Comparison of ENCODE assay signal across 1 cellular context in genomic region chr1:116556289-116557006, GRCh38.
TF ChIP-seq lines count a peak whose summit lies in the region.

No MANE protein-coding gene starts in this region.

TF ChIP-seq in GM12878, 131 proteins besides CTCF, POLR2A, EP300 and RAD21 (continued from another document and continues in another):
- TF ChIP-seq CUX1 (IDR thresholded peaks at IDR 0.05; ENCODE audit: insufficient replicate concordance, low read depth, low read length), result peak; percentile 14
- peak; percentile 94 for TF ChIP-seq EED (IDR thresholded peaks at IDR 0.05; ENCODE audit: low read depth)
- no peak for TF ChIP-seq NFYA (IDR thresholded peaks at IDR 0.05; ENCODE audit: borderline replicate concordance, low read depth, low read length)
- TF ChIP-seq RUNX3 (IDR thresholded peaks at IDR 0.05; ENCODE audit: low read length), result peak; percentile 93
- TF ChIP-seq HCFC1 (IDR thresholded peaks at IDR 0.05; ENCODE audit: low read length), result no peak
- no peak for TF ChIP-seq SIX5 (IDR thresholded peaks at IDR 0.05; ENCODE audit: low read depth, low read length, severe bottlenecking)
- peak; percentile 15; the same call in 1 of the 2 replicates for TF ChIP-seq PKNOX1 (IDR thresholded peaks at IDR 0.05)
- TF ChIP-seq NKRF (conservative IDR thresholded peaks at IDR 0.05), result no peak
- TF ChIP-seq TCF7 (IDR thresholded peaks at IDR 0.05; ENCODE audit: borderline replicate concordance), result peak; percentile 62; the same call in 1 of the 2 replicates
- peak in 1 of 2 experiments; percentile 91; a peak in 2 of 4 replicates for TF ChIP-seq ETV6 (conservative IDR thresholded peaks at IDR 0.05 in 1 of 2, IDR thresholded peaks at IDR 0.05 in 1 of 2; ENCODE audit: borderline replicate concordance in 1 of 2, low read depth in 1 of 2)
- no peak for TF ChIP-seq BACH1 (IDR thresholded peaks at IDR 0.05; ENCODE audit: borderline replicate concordance)
- TF ChIP-seq RAD51 (IDR thresholded peaks at IDR 0.05), result no peak
- TF ChIP-seq NRF1 (conservative IDR thresholded peaks at IDR 0.05; ENCODE audit: low read depth, low read length), result 0 out of 2 replicates have a peak, but pooled peaks have one; percentile 28
- TF ChIP-seq E4F1 (IDR thresholded peaks at IDR 0.05; ENCODE audit: borderline replicate concordance, partially characterized antibody), result no peak
- no peak for TF ChIP-seq ZZZ3 (IDR thresholded peaks at IDR 0.05; ENCODE audit: control insufficient read depth, insufficient read length, low read depth)
- no peak for TF ChIP-seq CHD1 (IDR thresholded peaks at IDR 0.05; ENCODE audit: low read depth, low read length)
- no peak for TF ChIP-seq ZNF24 (IDR thresholded peaks at IDR 0.05)
- TF ChIP-seq ATF7 (IDR thresholded peaks at IDR 0.05; ENCODE audit: low read depth), result peak; percentile 91
- no peak for TF ChIP-seq ESRRA (IDR thresholded peaks at IDR 0.05; ENCODE audit: low read length)
- no peak for TF ChIP-seq IRF3 (IDR thresholded peaks at IDR 0.05)
- no peak for TF ChIP-seq HDAC6 (IDR thresholded peaks at IDR 0.05; ENCODE audit: unreplicated experiment)
- TF ChIP-seq TARDBP (IDR thresholded peaks at IDR 0.05; ENCODE audit: borderline replicate concordance), result peak; percentile 15; the same call in 1 of the 2 replicates
- TF ChIP-seq BMI1 (IDR thresholded peaks at IDR 0.05; ENCODE audit: borderline replicate concordance), result no peak
- TF ChIP-seq FOXM1 (IDR thresholded peaks at IDR 0.05; ENCODE audit: low read depth, low read length), result peak; percentile 79; the same call in 1 of the 2 replicates
- TF ChIP-seq RELB (IDR thresholded peaks at IDR 0.05; ENCODE audit: low read depth), result peak; percentile 86
- TF ChIP-seq ASH2L (IDR thresholded peaks at IDR 0.05; ENCODE audit: borderline replicate concordance, low read depth), result no peak
- peak; percentile 72; the same call in 1 of the 3 replicates for TF ChIP-seq POU2F2 (IDR thresholded peaks at IDR 0.05; ENCODE audit: borderline replicate concordance, low read depth, low read length)
- peak; percentile 84; the same call in 1 of the 2 replicates for TF ChIP-seq STAT3 (IDR thresholded peaks at IDR 0.05; ENCODE audit: low read depth, low read length)
- TF ChIP-seq HDGF (IDR thresholded peaks at IDR 0.05), result peak; percentile 98
- TF ChIP-seq TAF1 (IDR thresholded peaks at IDR 0.05; ENCODE audit: borderline replicate concordance, low read depth, low read length), result peak; percentile 50; the same call in 1 of the 2 replicates
- no peak for TF ChIP-seq E2F4 (IDR thresholded peaks at IDR 0.05; ENCODE audit: low read depth, low read length)
- peak; percentile 70 for TF ChIP-seq BCL3 (IDR thresholded peaks at IDR 0.05; ENCODE audit: borderline replicate concordance, insufficient read depth, low read depth, low read length, poor library complexity, severe bottlenecking)
- peak; percentile 79; the same call in 1 of the 2 replicates for TF ChIP-seq ZBED1 (IDR thresholded peaks at IDR 0.05; ENCODE audit: borderline replicate concordance)
- no peak; the same call in 1 of the 2 replicates for TF ChIP-seq CBFB (IDR thresholded peaks at IDR 0.05; ENCODE audit: low read depth)
- TF ChIP-seq CHD4 (IDR thresholded peaks at IDR 0.05), result no peak
- TF ChIP-seq FOXK2 (IDR thresholded peaks at IDR 0.05), result no peak
- TF ChIP-seq NR2F1 (conservative IDR thresholded peaks at IDR 0.05), result 0 out of 2 replicates have a peak, but pooled peaks have one; percentile 22
- peak; percentile 83 for TF ChIP-seq JUNB (IDR thresholded peaks at IDR 0.05)
- TF ChIP-seq ZNF217 (IDR thresholded peaks at IDR 0.05), result peak; percentile 9; the same call in 1 of the 2 replicates
- 0 out of 2 replicates have a peak, but pooled peaks have one; percentile 75 for TF ChIP-seq SMARCA5 (IDR thresholded peaks at IDR 0.05)
- peak; percentile 82; the same call in 1 of the 2 replicates for TF ChIP-seq NFIC (IDR thresholded peaks at IDR 0.05; ENCODE audit: low read depth, low read length)
- peak; percentile 92 for TF ChIP-seq IKZF1 (conservative IDR thresholded peaks at IDR 0.05)
- no peak for TF ChIP-seq PAX8 (IDR thresholded peaks at IDR 0.05)
- TF ChIP-seq TBL1XR1 (IDR thresholded peaks at IDR 0.05; ENCODE audit: low read depth, low read length), result peak; percentile 79
- no peak for TF ChIP-seq USF1 (IDR thresholded peaks at IDR 0.05; ENCODE audit: borderline replicate concordance, extremely low read length, insufficient read depth, low read depth, low read length)
- TF ChIP-seq MXI1 (IDR thresholded peaks at IDR 0.05; ENCODE audit: low read depth, low read length), result peak; percentile 73
- TF ChIP-seq TCF3 (IDR thresholded peaks at IDR 0.05; ENCODE audit: borderline replicate concordance, insufficient read depth, low read depth, low read length), result peak; percentile 65; the same call in 1 of the 2 replicates
- TF ChIP-seq IKZF2 (IDR thresholded peaks at IDR 0.05), result peak; percentile 86 to 94
- TF ChIP-seq KLF5 (IDR thresholded peaks at IDR 0.05; ENCODE audit: partially characterized antibody), result no peak
- peak; percentile 76; the same call in 1 of the 2 replicates for TF ChIP-seq STAT1 (conservative IDR thresholded peaks at IDR 0.05)
- TF ChIP-seq IRF4 (IDR thresholded peaks at IDR 0.05; ENCODE audit: low read depth, low read length), result peak; percentile 79
- peak; percentile 21; the same call in 1 of the 2 replicates for TF ChIP-seq POLR2AphosphoS2 (IDR thresholded peaks at IDR 0.05; ENCODE audit: low read depth, low read length)
